25 cellular contexts compared by ENCODE assay signal in genomic region chr7:121490309-121490708, GRCh38.
"Had no signal": no experiment of that assay in that cellular context is flagged by ENCODE, and none has a peak within 500 bp of the region (broad histone marks: within the 10 kb centered on the region; RNA-seq: fewer than 3 reads in every experiment).

No MANE protein-coding gene starts in this region.

- H3K4me2 ChIP-seq: neural progenitor cell had no signal

- H3K27ac ChIP-seq: neural progenitor cell, ovary, parathyroid adenoma, psoas muscle, skin epidermis, stomach, thoracic aorta, thyroid gland, tibial nerve, upper lobe of left lung, vagina had no signal

- H3K9ac ChIP-seq: neural progenitor cell, parathyroid adenoma had no signal

- DNase-seq: natural killer cell; occipital lobe; ovary; posterior cingulate gyrus; psoas muscle; right cardiac atrium; stimulated activated CD4-positive, alpha-beta T cell treated with anti-CD3 and anti-CD28 coated beads, Interleukin-15, amount 100 ng/mL, for 24 hours; stimulated activated CD4-positive, alpha-beta T cell treated with anti-CD3 and anti-CD28 coated beads, Interleukin-2, amount 100 ng/mL, for 24 hours; stimulated activated CD4-positive, alpha-beta T cell treated with anti-CD3 and anti-CD28 coated beads, Interleukin-2, amount 100 ng/mL, for 48 hours; stimulated activated CD4-positive, alpha-beta T cell treated with anti-CD3 and anti-CD28 coated beads, Interleukin-4, amount 100 ng/mL, for 24 hours; stimulated activated naive B cell treated with anti-CD40 and anti-IgM and Interleukin-4, amounts not matched to agents 10 μg/mL and 1 μg/mL and 100 μg/mL, for 72 hours; stimulated activated naive CD4-positive, alpha-beta T cell treated with Interleukin-2 at 50 U/mL for 16 hours; stomach; thyroid gland; trophoblast cell; upper lobe of left lung had no signal

- H3K79me2 ChIP-seq: parathyroid adenoma had no signal

- ATAC-seq: natural killer cell; psoas muscle; right cardiac atrium; sciatic nerve; stimulated activated effector memory CD8-positive, alpha-beta T cell treated with anti-CD3 and anti-CD28 coated beads, Interleukin-12 subunit alpha, Interleukin-12 subunit beta, amount 100 ng/mL, for 72 hours; stimulated activated naive B cell treated with anti-CD40 and anti-IgM and Interleukin-4, amounts not matched to agents 10 μg/mL and 1 μg/mL and 100 μg/mL, for 72 hours had no signal

- H2AFZ ChIP-seq: neural progenitor cell, parathyroid adenoma had no signal

- H3K36me3 ChIP-seq: neural progenitor cell, ovary, stomach, thoracic aorta, thyroid gland, tibial nerve, upper lobe of left lung, vagina had no signal

- H3K9me3 ChIP-seq: ovary, psoas muscle, stomach, thoracic aorta, thyroid gland, tibial nerve, upper lobe of left lung, vagina had no signal

- H3K4me3 ChIP-seq: neural progenitor cell, ovary, psoas muscle, skin epidermis, stomach, thoracic aorta, thyroid gland, tibial nerve, upper lobe of left lung, vagina had no signal

- FAIRE-seq: urothelium cell line had no signal

- H3K27me3 ChIP-seq: neural progenitor cell, ovary, stomach, thyroid gland, tibial nerve, upper lobe of left lung, vagina had no signal

- H3K4me1 ChIP-seq: neural progenitor cell, parathyroid adenoma, psoas muscle, stomach, thyroid gland, upper lobe of left lung had no signal
